8 cellular contexts compared by ENCODE assay signal in genomic region chr2:38178556-38179419, GRCh38.
A peak's percentile ranks its signal among the peaks of the same experiment; 100 is the strongest.
DNase-seq lines count a peak whose midpoint lies in the region; ATAC-seq, FAIRE-seq and TF ChIP-seq lines count a peak whose summit lies in the region.

No MANE protein-coding gene starts in this region.

- TF ChIP-seq POLR2A in esophagus squamous epithelium (IDR thresholded peaks at IDR 0.05): no peak

- peak; percentile 93 for ATAC-seq in GM19395 (IDR thresholded peaks at IDR 0.05; ENCODE audit: unreplicated experiment)

- peak overlapping the region in 3 of 4 donors; percentile 57 to 87 (median 75) for H3K27ac ChIP-seq in esophagus squamous epithelium

- no peak for TF ChIP-seq CTCF in esophagus squamous epithelium (IDR thresholded peaks at IDR 0.05)
- TF ChIP-seq CTCF in progenitor cell of endocrine pancreas (IDR thresholded peaks at IDR 0.05; ENCODE audit: unreplicated experiment): no peak

- no peaks in the 10 kb centered on the region for H3K9me3 ChIP-seq in esophagus squamous epithelium

- no peak overlapping the region for H3K27ac Mint-ChIP-seq in progenitor cell of endocrine pancreas

- DNase-seq in M059J (ENCODE audit: low read depth) (peak; percentile 95), esophagus squamous epithelium (lab: John Stamatoyannopoulos, UW) (no peak), putamen (ENCODE audit: low spot score) (peak; percentile 7), DMS 273 treated with DMSO at 0.1 percent for 48 hours (lab: John Stamatoyannopoulos, UW) (no peak), frontal cortex (ENCODE audit: low spot score in 2 of 2) (no peak), NCI-H1105 treated with DMSO at 0.1 percent for 48 hours (lab: John Stamatoyannopoulos, UW) (no peak), progenitor cell of endocrine pancreas (ENCODE audit: low spot score, unreplicated experiment) (no peak)

- no peaks in the 10 kb centered on the region for H3K36me3 Mint-ChIP-seq in progenitor cell of endocrine pancreas (ENCODE audit: insufficient read depth)

- H3K36me3 ChIP-seq in esophagus squamous epithelium: no peaks in the 10 kb centered on the region

- 53 to 57% methylated on average over 5 of the region's 5 CpGs for WGBS in esophagus squamous epithelium, 2 donors

- H3K4me3 Mint-ChIP-seq in progenitor cell of endocrine pancreas (ENCODE audit: low read depth): no peak overlapping the region

- H3K9me3 Mint-ChIP-seq in progenitor cell of endocrine pancreas (ENCODE audit: low read depth): no peaks in the 10 kb centered on the region

- H3K4me1 ChIP-seq in esophagus squamous epithelium: peaks cover 11 to 61% (median 29%) of the 10 kb centered on the region in 3 donors

- intact Hi-C loops in esophagus squamous epithelium (cut with DNase I): no loop called here

- no peaks in the 10 kb centered on the region for H3K4me1 Mint-ChIP-seq in progenitor cell of endocrine pancreas (ENCODE audit: low read depth)

- no peak overlapping the region for H3K4me3 ChIP-seq in esophagus squamous epithelium

- FAIRE-seq in frontal cortex (lab: Jason Lieb, UNC): no peak

- no peaks in the 10 kb centered on the region for H3K27me3 ChIP-seq in esophagus squamous epithelium

- H3K27me3 Mint-ChIP-seq in progenitor cell of endocrine pancreas: peaks cover 7% of the 10 kb centered on the region

Comparison
In these comparisons a context has a peak if more than half of its experiments do, and no peak if none do; other contexts are left out.
1. DNase-seq: peak in M059J (single experiment) and putamen (single experiment); none in esophagus squamous epithelium (single experiment), DMS 273 treated with DMSO at 0.1 percent for 48 hours (single experiment), frontal cortex (0 of 2), NCI-H1105 treated with DMSO at 0.1 percent for 48 hours (single experiment) and progenitor cell of endocrine pancreas (single experiment).